In genomic region chr17:55168970-55169687, GRCh38 we compare ENCODE assay signal across 13 cellular contexts.
DNase-seq lines count a peak whose midpoint lies in the region; ATAC-seq and TF ChIP-seq lines count a peak whose summit lies in the region.
"Had no signal": no experiment of that assay in that cellular context is flagged by ENCODE, and none has a peak within 500 bp of the region (broad histone marks: within the 10 kb centered on the region; RNA-seq: fewer than 3 reads in every experiment).

No MANE protein-coding gene starts in this region.

- H3K9me3 Mint-ChIP-seq in activated naive CD4-positive, alpha-beta T cell treated with anti-CD3 and anti-CD28 coated beads for 36 hours, result peaks cover 9% of the 10 kb centered on the region
- H3K9me3 Mint-ChIP-seq in activated T-cell treated with anti-CD3 and anti-CD28 coated beads, Interleukin-2, amount 50 U/mL, for 4 hours, result peaks cover 5% of the 10 kb centered on the region

- DNase-seq in GDM1 (lab: John Stamatoyannopoulos, UW), result no peak
- no peak for DNase-seq in activated effector memory CD4-positive, alpha-beta T cell treated with Interleukin-2 at 50 U/mL for 16 hours
- DNase-seq in activated naive CD4-positive, alpha-beta T cell treated with anti-CD3 and anti-CD28 coated beads for 36 hours, result no peak
- no peak for DNase-seq in activated T-cell treated with anti-CD3 and anti-CD28 coated beads, Interleukin-2, amount 50 U/mL, for 4 hours
- DNase-seq: activated CD4-positive, alpha-beta T cell treated with anti-CD3 and anti-CD28 coated beads, Interleukin-2, amount 50 U/mL, for 48 hours; NCI-H2081; SJCRH30 had no signal

- peak overlapping the region; percentile 18; the same call in 1 of the 2 replicates for H3K4me2 ChIP-seq in KMS-11

- no peaks in the 10 kb centered on the region for H3K36me3 ChIP-seq in KMS-11 (ENCODE audit: insufficient read depth)
- H3K36me3 ChIP-seq: neutrophil, SJCRH30 had no signal

- no peak overlapping the region for H3K4me3 ChIP-seq in KMS-11 (IDR thresholded peaks at IDR 0.05; ENCODE audit: insufficient read depth, low read depth, low read length)
- H3K4me3 ChIP-seq: SJCRH30 had no signal

- no peaks in the 10 kb centered on the region for H3K27me3 ChIP-seq in KMS-11 (ENCODE audit: insufficient read depth, low read depth)
- H3K27me3 ChIP-seq: neutrophil, SJCRH30 had no signal

- intact Hi-C loops in activated naive CD4-positive, alpha-beta T cell treated with anti-CD3 and anti-CD28 coated beads for 36 hours (cut with micrococcal nuclease), result no loop called here

- H4K20me1 ChIP-seq in KMS-11 (ENCODE audit: insufficient read depth), result no peaks in the 10 kb centered on the region

- no peak overlapping the region for H3K9ac ChIP-seq in KMS-11

- no peak overlapping the region for H3K4me3 Mint-ChIP-seq in activated naive CD4-positive, alpha-beta T cell treated with anti-CD3 and anti-CD28 coated beads for 36 hours
- H3K4me3 Mint-ChIP-seq in activated T-cell treated with anti-CD3 and anti-CD28 coated beads, Interleukin-2, amount 50 U/mL, for 4 hours, result no peak overlapping the region

- no peaks in the 10 kb centered on the region for H3K79me2 ChIP-seq in KMS-11 (ENCODE audit: insufficient read depth, low read depth)

- peaks cover 3% of the 10 kb centered on the region for H3K36me3 Mint-ChIP-seq in activated naive CD4-positive, alpha-beta T cell treated with anti-CD3 and anti-CD28 coated beads for 36 hours (ENCODE audit: low read depth)
- H3K36me3 Mint-ChIP-seq in activated T-cell treated with anti-CD3 and anti-CD28 coated beads, Interleukin-2, amount 50 U/mL, for 4 hours (ENCODE audit: insufficient read depth), result peaks cover 4% of the 10 kb centered on the region

- no peaks in the 10 kb centered on the region for H3K4me1 Mint-ChIP-seq in activated naive CD4-positive, alpha-beta T cell treated with anti-CD3 and anti-CD28 coated beads for 36 hours (ENCODE audit: low read depth)
- H3K4me1 Mint-ChIP-seq in activated T-cell treated with anti-CD3 and anti-CD28 coated beads, Interleukin-2, amount 50 U/mL, for 4 hours (ENCODE audit: low read depth), result no peaks in the 10 kb centered on the region

- no peak for TF ChIP-seq CTCF in KMS-11 (conservative IDR thresholded peaks at IDR 0.05; ENCODE audit: low read depth, low read length)

- ATAC-seq in GM18499 (IDR thresholded peaks at IDR 0.05; ENCODE audit: insufficient read depth, unreplicated experiment) (peak; percentile 86), GM19438 (IDR thresholded peaks at IDR 0.05; ENCODE audit: low read depth, unreplicated experiment) (peak; percentile 89), HG02885 (IDR thresholded peaks at IDR 0.05; ENCODE audit: poor library complexity, unreplicated experiment) (peak; percentile 88)
- no peak for ATAC-seq in activated T-cell treated with anti-CD3 and anti-CD28 coated beads, Interleukin-2, amount 50 U/mL, for 4 hours
- ATAC-seq: HCT116 had no signal

- no peak overlapping the region for H2AFZ ChIP-seq in KMS-11 (ENCODE audit: low read depth)

- H3K27ac ChIP-seq in KMS-11, result 0 out of 2 replicates have a peak overlapping the region, but pooled peaks have one; percentile 8
- H3K27ac ChIP-seq: neutrophil, SJCRH30 had no signal

- CTCF ChIA-PET in activated naive CD4-positive, alpha-beta T cell treated with anti-CD3 and anti-CD28 coated beads for 36 hours (lab: Charles Lee), result no interaction called here

- no peaks in the 10 kb centered on the region for H3K27me3 Mint-ChIP-seq in activated naive CD4-positive, alpha-beta T cell treated with anti-CD3 and anti-CD28 coated beads for 36 hours (ENCODE audit: low read depth)
- H3K27me3 Mint-ChIP-seq in activated T-cell treated with anti-CD3 and anti-CD28 coated beads, Interleukin-2, amount 50 U/mL, for 4 hours (ENCODE audit: low read depth), result no peaks in the 10 kb centered on the region

- no peak overlapping the region for H3K27ac Mint-ChIP-seq in activated naive CD4-positive, alpha-beta T cell treated with anti-CD3 and anti-CD28 coated beads for 36 hours

- H3K4me1 ChIP-seq in KMS-11 (ENCODE audit: low read depth, poor library complexity, severe bottlenecking), result peaks cover 27% of the 10 kb centered on the region

Comparison
In these comparisons a context has a peak if more than half of its experiments do, and no peak if none do; other contexts are left out.
1. ATAC-seq: peak in GM18499 (single experiment), GM19438 (single experiment) and HG02885 (single experiment); none in activated T-cell treated with anti-CD3 and anti-CD28 coated beads, Interleukin-2, amount 50 U/mL, for 4 hours (0 of 2).